Comparison of ENCODE assay signal across 7 cellular contexts in genomic region chr20:37371845-37372244, GRCh38. TPM values are rescaled to one million over a fixed set of nuclear protein-coding genes. Genes with fewer than 3 reads are reported as not detected.
DNase-seq lines count a peak whose midpoint lies in the region; ATAC-seq, FAIRE-seq and TF ChIP-seq lines count a peak whose summit lies in the region.
"Not testable (repeated sequence)": the region's sequence is repeated elsewhere in the genome, so short reads cannot be mapped to it uniquely, and the experiment has no call there.

No MANE protein-coding gene starts in this region.

- H3K4me1 Mint-ChIP-seq in activated B cell treated with CpG ODN at 0.5 μM for 24 hours = peaks cover 44% of the 10 kb centered on the region
- not testable (repeated sequence) for H3K4me1 Mint-ChIP-seq in neural progenitor cell

- not testable (repeated sequence) for H2AFZ ChIP-seq in OCI-LY3 (ENCODE audit: low read depth, low read length); neural progenitor cell (replicated peaks)

- CTCF ChIA-PET in A549 (lab: Yijun Ruan, JAX) = interaction anchor here (1.0 to 2.3 kb wide), 4 partner anchors 13 to 163 kb away, joined by 3 to 8 read pairs (median 5); no protein-coding TSS in a partner anchor
- CTCF ChIA-PET in activated B cell treated with CpG ODN at 0.5 μM for 24 hours (lab: Charles Lee) = interaction anchor here (1.1 to 1.9 kb wide), 3 partner anchors 10 to 13 kb away, joined by 3 to 6 read pairs (median 4); no protein-coding TSS in a partner anchor

- peaks cover 89% of the 10 kb centered on the region for H3K79me2 ChIP-seq in OCI-LY3 (ENCODE audit: low read length)
- H3K79me2 ChIP-seq in neural progenitor cell (ENCODE audit: low read depth) = peaks cover 39% of the 10 kb centered on the region

- H3K4me1 ChIP-seq in A549 (peaks cover 36% of the 10 kb centered on the region), OCI-LY3 (ENCODE audit: low read length) (peaks cover 56% of the 10 kb centered on the region), spleen (peaks cover 0 to 21% (median 5%) of the 10 kb centered on the region in 6 donors)
- H3K4me1 ChIP-seq in neural progenitor cell = not testable (repeated sequence)

- H3K4me2 ChIP-seq in A549 (0 out of 3 replicates have a peak overlapping the region, but pooled peaks have one; percentile 35), OCI-LY3 (ENCODE audit: low read length) (peak overlapping the region; percentile 27)
- H3K4me2 ChIP-seq in neural progenitor cell = not testable (repeated sequence)

- TF ChIP-seq RAD21 in A549 (conservative IDR thresholded peaks at IDR 0.05 in 1 of 2, IDR thresholded peaks at IDR 0.05 in 1 of 2) = not testable (repeated sequence)

- H3K27ac Mint-ChIP-seq in activated B cell treated with CpG ODN at 0.5 μM for 24 hours, neural progenitor cell: not testable (repeated sequence)

- not testable (repeated sequence) for H3K9me3 Mint-ChIP-seq in activated B cell treated with CpG ODN at 0.5 μM for 24 hours, neural progenitor cell

- ATAC-seq in A549 = not testable (repeated sequence)
- peak; percentile 16 for ATAC-seq in activated B cell treated with CpG ODN at 0.5 μM for 24 hours (ENCODE audit: low read depth)

- DNase-seq in A549 (ENCODE audit: low read depth in 1 of 2, low spot score in 1 of 2); GM12891 (ENCODE audit: insufficient read length, low spot score); activated B cell treated with CpG ODN at 0.5 μM for 24 hours; neural progenitor cell (ENCODE audit: low spot score): not testable (repeated sequence)
- DNase-seq in islet precursor cell = peak; percentile 39
- DNase-seq in spleen = peak; percentile 29

- not testable (repeated sequence) for H3K9me3 ChIP-seq in A549; OCI-LY3 (ENCODE audit: insufficient read depth, low read length); neural progenitor cell (ENCODE audit: low read depth); spleen

- peaks cover 23% of the 10 kb centered on the region for H3F3A ChIP-seq in neural progenitor cell (ENCODE audit: low read depth)

- H3K4me3 ChIP-seq in A549; OCI-LY3 (ENCODE audit: low read length); neural progenitor cell; spleen: not testable (repeated sequence)

- TF ChIP-seq CTCF in A549 (IDR thresholded peaks at IDR 0.05); OCI-LY3 (IDR thresholded peaks at IDR 0.05; ENCODE audit: low read depth, low read length); activated B cell treated with CpG ODN at 0.5 μM for 24 hours (IDR thresholded peaks at IDR 0.05); neural progenitor cell (IDR thresholded peaks at IDR 0.05); spleen (IDR thresholded peaks at IDR 0.05 in 8 of 11, conservative IDR thresholded peaks at IDR 0.05 in 3 of 11): not testable (repeated sequence)

- FAIRE-seq in A549 (lab: Jason Lieb, UNC) = not testable (repeated sequence)
- peak; percentile 76 for FAIRE-seq in GM12891 (lab: Jason Lieb, UNC)

- WGBS in A549 (ENCODE audit: missing lambda C conversion rate) = 91% methylated on average over 9 of the region's 9 CpGs
- 74 to 88% (median 81%) methylated on average over 8 to 9 of the region's 9 CpGs for WGBS in spleen, 5 donors

- POLR2A ChIA-PET in A549 (lab: Yijun Ruan, JAX) = not testable (repeated sequence)
- POLR2A ChIA-PET in activated B cell treated with CpG ODN at 0.5 μM for 24 hours (lab: Charles Lee) = interaction anchor here (1.1 to 3.2 kb wide), 3 partner anchors 11 to 27 kb away, joined by 3 to 17 read pairs (median 3); no protein-coding TSS in a partner anchor

- not testable (repeated sequence) for TF ChIP-seq EP300 in A549 (IDR thresholded peaks at IDR 0.05)

- not testable (repeated sequence) for H3K27me3 ChIP-seq in OCI-LY3 (ENCODE audit: low read depth, low read length); neural progenitor cell; spleen (replicated peaks in 1 of 7)

- not testable (repeated sequence) for TF ChIP-seq POLR2A in A549 (IDR thresholded peaks at IDR 0.05; ENCODE audit: low read length); GM12891 (IDR thresholded peaks at IDR 0.05; ENCODE audit: low read depth, low read length); spleen (IDR thresholded peaks at IDR 0.05)

- H3K27ac ChIP-seq in A549 = peak overlapping the region in 1 of 2 experiments; percentile 68; a peak in 4 of 6 replicates
- peak overlapping the region; percentile 24; the same call in 1 of the 2 replicates for H3K27ac ChIP-seq in OCI-LY3 (ENCODE audit: low read length)
- peak overlapping the region; percentile 5 for H3K27ac ChIP-seq in neural progenitor cell
- not testable (repeated sequence) for H3K27ac ChIP-seq in spleen

- H4K20me1 ChIP-seq in OCI-LY3 (ENCODE audit: insufficient read depth, low read length) = peaks cover 21% of the 10 kb centered on the region
- not testable (repeated sequence) for H4K20me1 ChIP-seq in neural progenitor cell (ENCODE audit: low read depth)

- not testable (repeated sequence) for H3K9ac ChIP-seq in OCI-LY3 (ENCODE audit: low read length); neural progenitor cell

- intact Hi-C loops in activated B cell treated with CpG ODN at 0.5 μM for 24 hours (cut with micrococcal nuclease); spleen (cut with DNase I; ENCODE audit: low total_unique reads): not testable (repeated sequence)

- not testable (repeated sequence) for H3K27me3 Mint-ChIP-seq in activated B cell treated with CpG ODN at 0.5 μM for 24 hours; neural progenitor cell (ENCODE audit: insufficient read depth, low read depth)

- peaks cover 70% of the 10 kb centered on the region for H3K36me3 ChIP-seq in OCI-LY3 (replicated peaks; ENCODE audit: low read depth, low read length)
- H3K36me3 ChIP-seq in neural progenitor cell, spleen: not testable (repeated sequence)

- not testable (repeated sequence) for H3K4me3 Mint-ChIP-seq in activated B cell treated with CpG ODN at 0.5 μM for 24 hours, neural progenitor cell

- H3K36me3 Mint-ChIP-seq in activated B cell treated with CpG ODN at 0.5 μM for 24 hours (ENCODE audit: low read depth) = peaks cover 11% of the 10 kb centered on the region
- peaks cover 17% of the 10 kb centered on the region for H3K36me3 Mint-ChIP-seq in neural progenitor cell

TF ChIP-seq in GM12891, 5 proteins besides CTCF, POLR2A, EP300 and RAD21:
- TF ChIP-seq PAX5 (IDR thresholded peaks at IDR 0.05; ENCODE audit: insufficient read depth, low read length, severe bottlenecking) = peak; percentile 20

RNA-seq across cellular contexts. Expression of gene SRC, which starts 25.9 kb away (rescaled TPM):
- polyA plus RNA-seq in A549 (2011; rRNA removed) (154 and 212 TPM in 2 replicates), A549 (2017; fragmentation: RNase III; extraction: RNeasy Plus Mini Kit Qiagen cat#74134 plus additional on column Dnase treatment) (133 to 139 TPM (median 134 TPM) in 3 replicates), spleen (10 to 100 TPM in 2 of 3 donors, 1 to 10 TPM in 1; 7.0 to 28.7 (median 10.1) TPM)
- polyA plus RNA-seq in A549 (2012; cell fraction: cytosol; rRNA removed) = 122 and 170 TPM in 2 replicates
- 500 and 511 TPM in 2 replicates for polyA plus RNA-seq in A549 (2012; cell fraction: nucleus; rRNA removed)
- polyA minus RNA-seq in A549 (2011; rRNA and poly(A)+ RNA removed) = 278 and 313 TPM in 2 replicates
- polyA plus RNA-seq in GM12891 (2012; ENCODE audit: low read depth, missing spikeins) = 24.6 TPM
- total RNA-seq in activated B cell treated with CpG ODN at 0.5 μM for 24 hours (62.9 and 72.7 TPM in 2 replicates), neural progenitor cell (ENCODE audit: low replicate concordance) (15.4 and 47.4 TPM in 2 replicates), spleen (10 to 100 TPM; 27.3 to 68.0 (median 36.1) TPM)
